In the genomic region with DNA sequence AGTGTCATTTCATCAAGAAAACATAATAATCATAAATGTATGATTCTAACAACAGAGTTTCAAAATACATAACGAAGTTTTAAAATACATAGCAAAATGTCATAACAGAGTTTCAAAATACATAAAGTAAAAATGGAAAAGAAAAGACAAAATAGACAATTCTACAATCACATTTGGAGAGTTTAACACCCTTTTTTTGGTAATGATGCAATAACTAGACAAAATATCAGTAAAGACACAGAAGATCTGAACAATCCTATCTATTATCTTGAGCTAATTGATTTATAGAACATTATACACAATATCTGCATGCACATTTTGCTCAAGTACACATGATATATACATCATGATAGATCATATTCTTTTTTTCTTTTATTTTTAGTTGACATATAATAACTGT, we compare ENCODE assay signal across 34 cellular contexts. TPM values are rescaled to one million over a fixed set of nuclear protein-coding genes. Genes with fewer than 3 reads are reported as not detected.
"Had no signal": no experiment of that assay in that cellular context is flagged by ENCODE, and none has a peak within 500 bp of the region (broad histone marks: within the 10 kb centered on the region; RNA-seq: fewer than 3 reads in every experiment).

No MANE protein-coding gene starts in this region.

- H3K27ac ChIP-seq: neural progenitor cell, ovary, parathyroid adenoma, psoas muscle, skin epidermis, stomach, thoracic aorta, thyroid gland, tibial nerve, upper lobe of left lung, vagina had no signal

- H3K27ac Mint-ChIP-seq: natural killer cell; nephron; neural progenitor cell; progenitor cell of endocrine pancreas; stimulated activated effector memory CD8-positive, alpha-beta T cell treated with anti-CD3 and anti-CD28 coated beads, Interleukin-12 subunit alpha, Interleukin-12 subunit beta, amount 100 ng/mL, for 72 hours; stimulated activated naive B cell treated with anti-CD40 and anti-IgM and Interleukin-4, amounts not matched to agents 10 μg/mL and 1 μg/mL and 100 μg/mL, for 72 hours; stimulated activated naive CD8-positive, alpha-beta T cell treated with anti-CD3 and anti-CD28 coated beads, Interleukin-15, Interleukin-2, amounts not matched to agents 100 ng/mL and 50 ng/mL, for 24 hours had no signal

- ATAC-seq: naive thymus-derived CD4-positive, alpha-beta T cell; natural killer cell; psoas muscle; right cardiac atrium; sciatic nerve; stimulated activated effector memory CD8-positive, alpha-beta T cell treated with anti-CD3 and anti-CD28 coated beads, Interleukin-12 subunit alpha, Interleukin-12 subunit beta, amount 100 ng/mL, for 72 hours; stimulated activated naive B cell treated with anti-CD40 and anti-IgM and Interleukin-4, amounts not matched to agents 10 μg/mL and 1 μg/mL and 100 μg/mL, for 72 hours had no signal

- H3K27me3 Mint-ChIP-seq: stimulated activated naive B cell treated with anti-CD40 and anti-IgM and Interleukin-4, amounts not matched to agents 10 μg/mL and 1 μg/mL and 100 μg/mL, for 72 hours had no signal

- H3K4me1 Mint-ChIP-seq: nephron, neural progenitor cell had no signal

- DNase-seq: naive thymus-derived CD4-positive, alpha-beta T cell; natural killer cell; occipital lobe; ovary; posterior cingulate gyrus; psoas muscle; right cardiac atrium; stimulated activated CD4-positive, alpha-beta T cell treated with anti-CD3 and anti-CD28 coated beads, Interleukin-15, amount 100 ng/mL, for 24 hours; stimulated activated CD4-positive, alpha-beta T cell treated with anti-CD3 and anti-CD28 coated beads, Interleukin-2, amount 100 ng/mL, for 24 hours; stimulated activated CD4-positive, alpha-beta T cell treated with anti-CD3 and anti-CD28 coated beads, Interleukin-2, amount 100 ng/mL, for 48 hours; stimulated activated CD4-positive, alpha-beta T cell treated with anti-CD3 and anti-CD28 coated beads, Interleukin-4, amount 100 ng/mL, for 24 hours; stimulated activated naive B cell treated with anti-CD40 and anti-IgM and Interleukin-4, amounts not matched to agents 10 μg/mL and 1 μg/mL and 100 μg/mL, for 72 hours; stimulated activated naive CD4-positive, alpha-beta T cell treated with Interleukin-2 at 50 U/mL for 16 hours; stomach; thyroid gland; trophoblast cell; upper lobe of left lung had no signal

- H3K4me3 Mint-ChIP-seq: naive thymus-derived CD4-positive, alpha-beta T cell; natural killer cell; nephron; neural progenitor cell; stimulated activated effector memory CD8-positive, alpha-beta T cell treated with anti-CD3 and anti-CD28 coated beads, Interleukin-12 subunit alpha, Interleukin-12 subunit beta, amount 100 ng/mL, for 72 hours; stimulated activated naive B cell treated with anti-CD40 and anti-IgM and Interleukin-4, amounts not matched to agents 10 μg/mL and 1 μg/mL and 100 μg/mL, for 72 hours; stimulated activated naive CD8-positive, alpha-beta T cell treated with anti-CD3 and anti-CD28 coated beads, Interleukin-15, Interleukin-2, amounts not matched to agents 100 ng/mL and 50 ng/mL, for 24 hours had no signal

- H3K36me3 ChIP-seq: neural progenitor cell, ovary, stomach, thoracic aorta, thyroid gland, tibial nerve, upper lobe of left lung, vagina had no signal

- H3K9me3 Mint-ChIP-seq: natural killer cell had no signal

- H2AFZ ChIP-seq: neural progenitor cell, parathyroid adenoma had no signal

- H3K36me3 Mint-ChIP-seq: natural killer cell; neural progenitor cell; stimulated activated effector memory CD8-positive, alpha-beta T cell treated with anti-CD3 and anti-CD28 coated beads, Interleukin-12 subunit alpha, Interleukin-12 subunit beta, amount 100 ng/mL, for 72 hours had no signal

- H3K9ac ChIP-seq: neural progenitor cell, parathyroid adenoma had no signal

- H3K4me2 ChIP-seq: neural progenitor cell had no signal

- FAIRE-seq: urothelium cell line had no signal

- H3K4me1 ChIP-seq: neural progenitor cell, parathyroid adenoma, psoas muscle, stomach, thyroid gland, tibial nerve, upper lobe of left lung, vagina had no signal

- H3K79me2 ChIP-seq: parathyroid adenoma had no signal

- H3K4me3 ChIP-seq: neural progenitor cell, ovary, psoas muscle, skin epidermis, stomach, thoracic aorta, thyroid gland, tibial nerve, upper lobe of left lung, vagina had no signal

- H3K9me3 ChIP-seq: ovary, psoas muscle, stomach, thoracic aorta, thyroid gland, tibial nerve, upper lobe of left lung, vagina had no signal

- H3K27me3 ChIP-seq: neural progenitor cell, ovary, stomach, thyroid gland, tibial nerve, upper lobe of left lung, vagina had no signal

RNA-seq across cellular contexts. Expression of a gene that starts 13.4 kb away (rescaled TPM):
- total RNA-seq: natural killer cell, occipital lobe, osteoblast, ovary, progenitor cell of endocrine pancreas, psoas muscle, right cardiac atrium, sciatic nerve, stomach, subcutaneous adipose tissue, temporal lobe, thoracic aorta, thyroid gland, tibial nerve, upper lobe of left lung, ureter, vagina had no signal
- polyA plus RNA-seq: naive thymus-derived CD4-positive, alpha-beta T cell; neural cell; ovary; psoas muscle; right cardiac atrium; stomach had no signal

RNA-seq across cellular contexts. Expression of a gene that starts 18.7 kb away (rescaled TPM):
- polyA plus RNA-seq: neural cell had no signal
